Comparison of ENCODE assay signal across 1 cellular context in the genomic region with DNA sequence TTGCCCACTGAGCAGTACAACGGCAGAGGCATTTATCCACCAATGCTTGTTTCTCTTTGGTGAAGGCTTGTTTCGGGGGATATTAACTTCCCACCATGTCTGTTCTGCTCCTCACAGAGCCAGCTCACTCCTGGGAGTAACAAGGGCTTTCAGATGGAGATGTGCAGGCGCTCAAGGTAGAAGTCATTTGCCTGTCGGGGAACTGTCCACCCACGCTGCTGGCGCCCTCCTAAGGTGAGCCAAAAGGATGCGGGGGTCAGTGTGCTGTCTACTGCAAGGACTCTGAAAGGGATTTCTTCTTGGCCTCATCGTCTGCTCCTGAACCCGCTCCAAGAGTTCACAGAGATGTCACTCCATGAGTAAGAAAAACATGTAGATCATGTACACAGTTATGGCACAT.
TF ChIP-seq lines count a peak whose summit lies in the region.

No MANE protein-coding gene starts in this region.

TF ChIP-seq in WTC11, 78 proteins besides CTCF, POLR2A, EP300 and RAD21 (continued from another document):
- TF ChIP-seq, protein P1, sequence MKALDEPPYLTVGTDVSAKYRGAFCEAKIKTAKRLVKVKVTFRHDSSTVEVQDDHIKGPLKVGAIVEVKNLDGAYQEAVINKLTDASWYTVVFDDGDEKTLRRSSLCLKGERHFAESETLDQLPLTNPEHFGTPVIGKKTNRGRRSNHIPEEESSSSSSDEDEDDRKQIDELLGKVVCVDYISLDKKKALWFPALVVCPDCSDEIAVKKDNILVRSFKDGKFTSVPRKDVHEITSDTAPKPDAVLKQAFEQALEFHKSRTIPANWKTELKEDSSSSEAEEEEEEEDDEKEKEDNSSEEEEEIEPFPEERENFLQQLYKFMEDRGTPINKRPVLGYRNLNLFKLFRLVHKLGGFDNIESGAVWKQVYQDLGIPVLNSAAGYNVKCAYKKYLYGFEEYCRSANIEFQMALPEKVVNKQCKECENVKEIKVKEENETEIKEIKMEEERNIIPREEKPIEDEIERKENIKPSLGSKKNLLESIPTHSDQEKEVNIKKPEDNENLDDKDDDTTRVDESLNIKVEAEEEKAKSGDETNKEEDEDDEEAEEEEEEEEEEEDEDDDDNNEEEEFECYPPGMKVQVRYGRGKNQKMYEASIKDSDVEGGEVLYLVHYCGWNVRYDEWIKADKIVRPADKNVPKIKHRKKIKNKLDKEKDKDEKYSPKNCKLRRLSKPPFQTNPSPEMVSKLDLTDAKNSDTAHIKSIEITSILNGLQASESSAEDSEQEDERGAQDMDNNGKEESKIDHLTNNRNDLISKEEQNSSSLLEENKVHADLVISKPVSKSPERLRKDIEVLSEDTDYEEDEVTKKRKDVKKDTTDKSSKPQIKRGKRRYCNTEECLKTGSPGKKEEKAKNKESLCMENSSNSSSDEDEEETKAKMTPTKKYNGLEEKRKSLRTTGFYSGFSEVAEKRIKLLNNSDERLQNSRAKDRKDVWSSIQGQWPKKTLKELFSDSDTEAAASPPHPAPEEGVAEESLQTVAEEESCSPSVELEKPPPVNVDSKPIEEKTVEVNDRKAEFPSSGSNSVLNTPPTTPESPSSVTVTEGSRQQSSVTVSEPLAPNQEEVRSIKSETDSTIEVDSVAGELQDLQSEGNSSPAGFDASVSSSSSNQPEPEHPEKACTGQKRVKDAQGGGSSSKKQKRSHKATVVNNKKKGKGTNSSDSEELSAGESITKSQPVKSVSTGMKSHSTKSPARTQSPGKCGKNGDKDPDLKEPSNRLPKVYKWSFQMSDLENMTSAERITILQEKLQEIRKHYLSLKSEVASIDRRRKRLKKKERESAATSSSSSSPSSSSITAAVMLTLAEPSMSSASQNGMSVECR (CRISPR knock-in tag; IDR thresholded peaks at IDR 0.05; ENCODE audit: borderline replicate concordance) = no peak
- TF ChIP-seq ZNF423 (CRISPR knock-in tag; IDR thresholded peaks at IDR 0.05) (no peak), FOXJ3 (CRISPR knock-in tag; IDR thresholded peaks at IDR 0.05; ENCODE audit: borderline replicate concordance) (no peak), CREM (CRISPR knock-in tag; IDR thresholded peaks at IDR 0.05) (no peak), ZNF396 (CRISPR knock-in tag; IDR thresholded peaks at IDR 0.05; ENCODE audit: borderline replicate concordance) (no peak), PRRX2 (CRISPR knock-in tag; IDR thresholded peaks at IDR 0.05) (no peak)
